In the genomic region with DNA sequence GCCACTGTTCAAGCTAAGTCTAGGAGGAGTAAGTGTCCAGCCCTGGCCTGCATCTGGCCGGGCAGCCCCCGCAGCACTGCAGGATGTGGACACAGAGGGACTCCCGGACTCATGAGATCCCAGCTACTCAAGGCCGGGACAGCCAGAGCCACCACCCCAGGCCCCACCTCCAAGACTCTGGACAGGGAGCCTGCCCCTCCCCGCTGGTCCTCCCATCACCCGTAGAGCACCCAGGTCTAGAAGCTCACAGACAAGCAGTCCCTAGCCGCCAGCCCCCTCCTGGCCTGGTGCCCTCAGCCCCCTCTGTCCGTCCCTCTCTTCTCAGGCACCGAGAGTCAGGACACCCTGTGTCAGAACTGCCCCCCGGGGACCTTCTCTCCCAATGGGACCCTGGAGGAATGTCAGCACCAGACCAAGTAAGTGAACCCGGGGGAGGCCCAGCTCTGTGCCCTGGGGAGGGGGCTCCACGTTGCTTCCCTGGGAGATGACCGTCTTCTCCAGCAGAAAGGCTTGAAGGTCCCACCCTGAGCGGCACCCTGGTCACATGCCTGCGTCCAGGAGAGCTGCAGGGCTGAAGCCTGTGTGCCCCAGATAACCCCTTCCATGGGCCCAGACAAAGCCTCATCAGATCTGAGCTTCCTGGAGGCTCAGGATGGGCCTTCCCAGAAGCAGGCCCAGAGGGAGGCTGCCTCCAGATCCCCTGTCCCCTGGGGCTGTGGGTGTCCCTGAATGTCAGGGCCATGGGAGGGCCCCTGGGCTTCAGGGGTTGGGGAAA, we compare ENCODE assay signal across 1 cellular context.
TF ChIP-seq lines count a peak whose summit lies in the region.

No MANE protein-coding gene starts in this region.

TF ChIP-seq in K562, 482 proteins besides CTCF, POLR2A, EP300 and RAD21 (continued from another document):
- TF ChIP-seq, protein P1, sequence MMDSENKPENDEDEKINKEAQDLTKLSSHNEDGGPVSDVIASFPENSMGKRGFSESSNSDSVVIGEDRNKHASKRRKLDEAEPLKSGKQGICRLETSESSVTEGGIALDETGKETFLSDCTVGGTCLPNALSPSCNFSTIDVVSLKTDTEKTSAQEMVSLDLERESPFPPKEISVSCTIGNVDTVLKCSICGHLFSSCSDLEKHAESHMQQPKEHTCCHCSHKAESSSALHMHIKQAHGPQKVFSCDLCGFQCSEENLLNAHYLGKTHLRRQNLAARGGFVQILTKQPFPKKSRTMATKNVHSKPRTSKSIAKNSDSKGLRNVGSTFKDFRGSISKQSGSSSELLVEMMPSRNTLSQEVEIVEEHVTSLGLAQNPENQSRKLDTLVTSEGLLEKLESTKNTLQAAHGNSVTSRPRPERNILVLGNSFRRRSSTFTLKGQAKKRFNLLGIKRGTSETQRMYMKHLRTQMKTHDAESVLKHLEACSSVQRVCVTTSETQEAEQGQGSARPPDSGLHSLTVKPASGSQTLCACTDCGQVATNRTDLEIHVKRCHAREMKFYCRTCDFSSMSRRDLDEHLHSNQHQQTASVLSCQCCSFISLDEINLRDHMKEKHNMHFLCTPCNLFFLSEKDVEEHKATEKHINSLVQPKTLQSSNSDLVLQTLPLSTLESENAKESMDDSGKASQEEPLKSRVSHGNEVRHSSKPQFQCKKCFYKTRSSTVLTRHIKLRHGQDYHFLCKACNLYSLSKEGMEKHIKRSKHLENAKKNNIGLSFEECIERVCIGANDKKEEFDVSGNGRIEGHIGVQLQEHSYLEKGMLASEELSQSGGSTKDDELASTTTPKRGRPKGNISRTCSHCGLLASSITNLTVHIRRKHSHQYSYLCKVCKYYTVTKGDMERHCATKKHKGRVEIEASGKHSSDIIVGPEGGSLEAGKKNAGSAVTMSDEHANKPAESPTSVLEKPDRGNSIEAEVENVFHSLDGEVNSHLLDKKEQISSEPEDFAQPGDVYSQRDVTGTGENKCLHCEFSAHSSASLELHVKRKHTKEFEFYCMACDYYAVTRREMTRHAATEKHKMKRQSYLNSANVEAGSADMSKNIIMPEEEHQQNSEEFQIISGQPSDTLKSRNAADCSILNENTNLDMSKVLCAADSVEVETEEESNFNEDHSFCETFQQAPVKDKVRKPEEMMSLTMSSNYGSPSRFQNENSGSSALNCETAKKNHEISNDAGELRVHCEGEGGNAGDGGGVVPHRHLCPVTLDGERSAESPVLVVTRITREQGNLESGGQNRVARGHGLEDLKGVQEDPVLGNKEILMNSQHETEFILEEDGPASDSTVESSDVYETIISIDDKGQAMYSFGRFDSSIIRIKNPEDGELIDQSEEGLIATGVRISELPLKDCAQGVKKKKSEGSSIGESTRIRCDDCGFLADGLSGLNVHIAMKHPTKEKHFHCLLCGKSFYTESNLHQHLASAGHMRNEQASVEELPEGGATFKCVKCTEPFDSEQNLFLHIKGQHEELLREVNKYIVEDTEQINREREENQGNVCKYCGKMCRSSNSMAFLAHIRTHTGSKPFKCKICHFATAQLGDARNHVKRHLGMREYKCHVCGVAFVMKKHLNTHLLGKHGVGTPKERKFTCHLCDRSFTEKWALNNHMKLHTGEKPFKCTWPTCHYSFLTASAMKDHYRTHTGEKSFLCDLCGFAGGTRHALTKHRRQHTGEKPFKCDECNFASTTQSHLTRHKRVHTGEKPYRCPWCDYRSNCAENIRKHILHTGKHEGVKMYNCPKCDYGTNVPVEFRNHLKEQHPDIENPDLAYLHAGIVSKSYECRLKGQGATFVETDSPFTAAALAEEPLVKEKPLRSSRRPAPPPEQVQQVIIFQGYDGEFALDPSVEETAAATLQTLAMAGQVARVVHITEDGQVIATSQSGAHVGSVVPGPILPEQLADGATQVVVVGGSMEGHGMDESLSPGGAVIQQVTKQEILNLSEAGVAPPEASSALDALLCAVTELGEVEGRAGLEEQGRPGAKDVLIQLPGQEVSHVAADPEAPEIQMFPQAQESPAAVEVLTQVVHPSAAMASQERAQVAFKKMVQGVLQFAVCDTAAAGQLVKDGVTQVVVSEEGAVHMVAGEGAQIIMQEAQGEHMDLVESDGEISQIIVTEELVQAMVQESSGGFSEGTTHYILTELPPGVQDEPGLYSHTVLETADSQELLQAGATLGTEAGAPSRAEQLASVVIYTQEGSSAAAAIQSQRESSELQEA (IDR thresholded peaks at IDR 0.05; ENCODE audit: low read depth): no peak
- TF ChIP-seq PHF21A (IDR thresholded peaks at IDR 0.05; ENCODE audit: borderline replicate concordance, low read depth): no peak
- no peak for TF ChIP-seq ATF7 (IDR thresholded peaks at IDR 0.05)
- 0 out of 2 replicates have a peak, but pooled peaks have one; percentile 29 for TF ChIP-seq SOX6 (IDR thresholded peaks at IDR 0.05)
- TF ChIP-seq, protein P2, sequence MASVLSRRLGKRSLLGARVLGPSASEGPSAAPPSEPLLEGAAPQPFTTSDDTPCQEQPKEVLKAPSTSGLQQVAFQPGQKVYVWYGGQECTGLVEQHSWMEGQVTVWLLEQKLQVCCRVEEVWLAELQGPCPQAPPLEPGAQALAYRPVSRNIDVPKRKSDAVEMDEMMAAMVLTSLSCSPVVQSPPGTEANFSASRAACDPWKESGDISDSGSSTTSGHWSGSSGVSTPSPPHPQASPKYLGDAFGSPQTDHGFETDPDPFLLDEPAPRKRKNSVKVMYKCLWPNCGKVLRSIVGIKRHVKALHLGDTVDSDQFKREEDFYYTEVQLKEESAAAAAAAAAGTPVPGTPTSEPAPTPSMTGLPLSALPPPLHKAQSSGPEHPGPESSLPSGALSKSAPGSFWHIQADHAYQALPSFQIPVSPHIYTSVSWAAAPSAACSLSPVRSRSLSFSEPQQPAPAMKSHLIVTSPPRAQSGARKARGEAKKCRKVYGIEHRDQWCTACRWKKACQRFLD (CRISPR knock-in tag; IDR thresholded peaks at IDR 0.05): no peak
- no peak for TF ChIP-seq NBN (IDR thresholded peaks at IDR 0.05; ENCODE audit: low read depth)
- TF ChIP-seq, protein P3, sequence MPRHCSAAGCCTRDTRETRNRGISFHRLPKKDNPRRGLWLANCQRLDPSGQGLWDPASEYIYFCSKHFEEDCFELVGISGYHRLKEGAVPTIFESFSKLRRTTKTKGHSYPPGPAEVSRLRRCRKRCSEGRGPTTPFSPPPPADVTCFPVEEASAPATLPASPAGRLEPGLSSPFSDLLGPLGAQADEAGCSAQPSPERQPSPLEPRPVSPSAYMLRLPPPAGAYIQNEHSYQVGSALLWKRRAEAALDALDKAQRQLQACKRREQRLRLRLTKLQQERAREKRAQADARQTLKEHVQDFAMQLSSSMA (CRISPR knock-in tag; IDR thresholded peaks at IDR 0.05): no peak
- no peak for TF ChIP-seq TAF9B (IDR thresholded peaks at IDR 0.05; ENCODE audit: partially characterized antibody)
- no peak for TF ChIP-seq ETS2 (tag; IDR thresholded peaks at IDR 0.05; ENCODE audit: borderline replicate concordance, poor library complexity, severe bottlenecking)
TF ChIP-seq in K562: peak in this region for 24.
